Comparison of ENCODE assay signal across 33 cellular contexts in the genomic region with DNA sequence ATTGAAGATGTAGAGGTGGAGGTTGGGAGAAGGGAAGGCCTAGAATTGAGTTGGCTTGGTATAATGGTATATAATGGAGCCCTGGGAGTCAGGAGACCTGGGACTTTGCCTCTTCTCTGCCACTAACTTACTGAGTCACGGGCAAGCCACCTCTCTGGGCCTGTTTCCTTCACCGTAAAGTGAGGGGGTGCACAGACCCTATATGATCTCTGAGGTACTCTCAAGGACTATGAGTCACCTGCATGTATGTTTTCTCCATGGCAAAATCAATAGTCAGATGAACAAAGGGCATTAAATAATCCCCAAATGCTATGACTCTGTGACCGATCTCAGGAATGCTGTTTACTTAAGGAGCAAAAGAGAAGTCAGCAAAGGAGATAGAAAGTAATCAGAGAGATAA. TPM values are rescaled to one million over a fixed set of nuclear protein-coding genes. Genes with fewer than 3 reads are reported as not detected.
"Had no signal": no experiment of that assay in that cellular context is flagged by ENCODE, and none has a peak within 500 bp of the region (broad histone marks: within the 10 kb centered on the region; RNA-seq: fewer than 3 reads in every experiment).

No MANE protein-coding gene starts in this region.

- H3K4me1 ChIP-seq: adrenal gland, gastrocnemius medialis, left ventricle myocardium inferior, stomach, thyroid gland, upper lobe of right lung had no signal

- DNase-seq: activated CD4-positive, alpha-beta T cell treated with anti-CD3 and anti-CD28 coated beads for 1 hour; activated CD4-positive, alpha-beta T cell treated with anti-CD3 and anti-CD28 coated beads, Interleukin-2, amount 50 U/mL, for 1 hour; activated naive CD4-positive, alpha-beta T cell; activated T-cell treated with anti-CD3 and anti-CD28 coated beads for 4 hours; activated T-cell treated with anti-CD3 and anti-CD28 coated beads, Interleukin-2, amount 50 U/mL, for 72 hours; adrenal gland; aorta; dorsolateral prefrontal cortex; effector memory CD4-positive, alpha-beta T cell; erythroblast; gastrocnemius medialis; glutamatergic neuron; islet precursor cell; left ventricle myocardium inferior; mesendoderm; posterior cingulate gyrus; right cardiac atrium; stimulated activated CD4-positive, alpha-beta T cell treated with anti-CD3 and anti-CD28 coated beads, Interleukin-12 subunit alpha, Interleukin-12 subunit beta, amount 100 ng/mL, for 4 hours; stimulated activated CD4-positive, alpha-beta T cell treated with anti-CD3 and anti-CD28 coated beads, Interleukin-4, amount 100 ng/mL, for 1 hour; stomach; T-helper 17 cell; T1000; thyroid gland; upper lobe of right lung had no signal

- H3K27ac Mint-ChIP-seq: brain; natural killer cell treated with Interleukin-12 subunit alpha and Interleukin-12 subunit beta and Interleukin-15 and Interleukin-18, amount 100 ng/mL, for 72 hours; T-helper 17 cell had no signal

- ATAC-seq: activated naive CD4-positive, alpha-beta T cell treated with anti-CD3 and anti-CD28 coated beads, Interleukin-2, amount 50 U/mL, for 72 hours; activated T-cell treated with anti-CD3 and anti-CD28 coated beads, Interleukin-2, amount 50 U/mL, for 72 hours; gastrocnemius medialis; natural killer cell treated with Interleukin-12 subunit alpha and Interleukin-12 subunit beta and Interleukin-15 and Interleukin-18, amount 100 ng/mL, for 72 hours; T-helper 17 cell; upper lobe of right lung had no signal

- H3K27me3 Mint-ChIP-seq: brain, T-helper 17 cell had no signal

- H3K36me3 ChIP-seq: adrenal gland, gastrocnemius medialis, left ventricle myocardium inferior, stomach, thyroid gland, upper lobe of right lung had no signal

- H3K9me3 ChIP-seq: adrenal gland, gastrocnemius medialis, left ventricle myocardium inferior, stomach, thyroid gland, upper lobe of right lung had no signal

- H3K9me3 Mint-ChIP-seq: natural killer cell treated with Interleukin-12 subunit alpha and Interleukin-12 subunit beta and Interleukin-15 and Interleukin-18, amount 100 ng/mL, for 72 hours had no signal

- H3K27me3 ChIP-seq: gastrocnemius medialis, stomach, thyroid gland, upper lobe of right lung had no signal

- H3K36me3 Mint-ChIP-seq: brain; natural killer cell treated with Interleukin-12 subunit alpha and Interleukin-12 subunit beta and Interleukin-15 and Interleukin-18, amount 100 ng/mL, for 72 hours had no signal

- H3K4me3 ChIP-seq: adrenal gland, coronary artery, dorsolateral prefrontal cortex, gastrocnemius medialis, left ventricle myocardium inferior, lung, stomach, thyroid gland, upper lobe of right lung had no signal

- H3K4me3 Mint-ChIP-seq: brain; natural killer cell treated with Interleukin-12 subunit alpha and Interleukin-12 subunit beta and Interleukin-15 and Interleukin-18, amount 100 ng/mL, for 72 hours; T-helper 17 cell had no signal

- H3K4me1 Mint-ChIP-seq: brain, T-helper 17 cell had no signal

- H3K27ac ChIP-seq: adrenal gland, coronary artery, dorsolateral prefrontal cortex, gastrocnemius medialis, left ventricle myocardium inferior, stomach, thyroid gland, upper lobe of right lung had no signal

RNA-seq across cellular contexts. Expression of a gene that starts 5.1 kb away (rescaled TPM):
- total RNA-seq: gastrocnemius medialis, left ventricle myocardium inferior, mononuclear cell, right cardiac atrium had no signal

RNA-seq across cellular contexts. Expression of a gene that starts 13.2 kb away (rescaled TPM):
- total RNA-seq: activated naive CD4-positive, alpha-beta T cell treated with anti-CD3 and anti-CD28 coated beads, Interleukin-2, amount 50 U/mL, for 72 hours; activated T-cell treated with anti-CD3 and anti-CD28 coated beads, Interleukin-2, amount 50 U/mL, for 72 hours; adrenal gland; aorta; cardiac septum; cerebellum; dorsolateral prefrontal cortex; gastrocnemius medialis; left ventricle myocardium inferior; lung; mononuclear cell; natural killer cell treated with Interleukin-12 subunit alpha and Interleukin-12 subunit beta and Interleukin-15 and Interleukin-18, amount 100 ng/mL, for 72 hours; omental fat pad; right cardiac atrium; stomach; T-helper 17 cell; thyroid gland; upper lobe of right lung had no signal

RNA-seq across cellular contexts. Expression of a gene that starts 20.5 kb away (rescaled TPM):
- total RNA-seq: activated T-cell treated with anti-CD3 and anti-CD28 coated beads, Interleukin-2, amount 50 U/mL, for 72 hours; adrenal gland; aorta; cardiac septum; cerebellum; dorsolateral prefrontal cortex; gastrocnemius medialis; left ventricle myocardium inferior; lung; mononuclear cell; natural killer cell treated with Interleukin-12 subunit alpha and Interleukin-12 subunit beta and Interleukin-15 and Interleukin-18, amount 100 ng/mL, for 72 hours; omental fat pad; right cardiac atrium; stomach; T-helper 17 cell; thyroid gland; upper lobe of right lung had no signal

RNA-seq across cellular contexts. Expression of a gene that starts 27.1 kb away (rescaled TPM):
- total RNA-seq: activated naive CD4-positive, alpha-beta T cell treated with anti-CD3 and anti-CD28 coated beads, Interleukin-2, amount 50 U/mL, for 72 hours; activated T-cell treated with anti-CD3 and anti-CD28 coated beads, Interleukin-2, amount 50 U/mL, for 72 hours; adrenal gland; aorta; cardiac septum; cerebellum; dorsolateral prefrontal cortex; gastrocnemius medialis; left ventricle myocardium inferior; lung; mononuclear cell; natural killer cell treated with Interleukin-12 subunit alpha and Interleukin-12 subunit beta and Interleukin-15 and Interleukin-18, amount 100 ng/mL, for 72 hours; omental fat pad; right cardiac atrium; stomach; T-helper 17 cell; thyroid gland; upper lobe of right lung had no signal
